ENCODE assay signal across 7 cellular contexts in genomic region chr3:62175161-62175560, GRCh38.
"Had no signal": no experiment of that assay in that cellular context is flagged by ENCODE, and none has a peak within 500 bp of the region (broad histone marks: within the 10 kb centered on the region; RNA-seq: fewer than 3 reads in every experiment).

No MANE protein-coding gene starts in this region.

- H3K4me3 ChIP-seq: K562 had no signal

- ATAC-seq: HepG2, K562 had no signal

- DNase-seq: IMR-90, KBM-7, KG1 had no signal

- H3K27ac ChIP-seq: HL-60, KMS-11 had no signal
